Comparison of ENCODE assay signal across 25 cellular contexts in genomic region chr11:61872935-61873565, GRCh38. TPM values are rescaled to one million over a fixed set of nuclear protein-coding genes. Genes with fewer than 3 reads are reported as not detected.
"Had no signal": no experiment of that assay in that cellular context is flagged by ENCODE, and none has a peak within 500 bp of the region (broad histone marks: within the 10 kb centered on the region; RNA-seq: fewer than 3 reads in every experiment).

No MANE protein-coding gene starts in this region.

- H3K4me2 ChIP-seq: hepatocyte had no signal

- DNase-seq: dermis blood vessel endothelial cell; effector memory CD4-positive, alpha-beta T cell; foreskin keratinocyte; left cardiac atrium; lower lobe of right lung; naive B cell; occipital lobe; stimulated activated CD4-positive, alpha-beta T cell treated with anti-CD3 and anti-CD28 coated beads, Interleukin-2, amount 100 ng/mL, for 24 hours; stimulated activated CD4-positive, alpha-beta T cell treated with anti-CD3 and anti-CD28 coated beads, Interleukin-4, amount 100 ng/mL, for 24 hours; stimulated activated naive CD4-positive, alpha-beta T cell treated with Interleukin-2 at 50 U/mL for 16 hours; stomach; thyroid gland had no signal

- H3K27me3 Mint-ChIP-seq: naive B cell; natural killer cell treated with Interleukin-12 subunit alpha and Interleukin-12 subunit beta and Interleukin-15 and Interleukin-18, amount 100 ng/mL, for 72 hours had no signal

- H3K4me3 ChIP-seq: coronary artery, esophagus muscularis mucosa, gastroesophageal sphincter, heart left ventricle, hepatocyte, left lung, lower lobe of right lung, stomach, thyroid gland, vagina had no signal

- H3K27ac Mint-ChIP-seq: natural killer cell treated with Interleukin-12 subunit alpha and Interleukin-12 subunit beta and Interleukin-15 and Interleukin-18, amount 100 ng/mL, for 72 hours; progenitor cell of endocrine pancreas; stimulated activated effector memory CD8-positive, alpha-beta T cell treated with anti-CD3 and anti-CD28 coated beads, Interleukin-12 subunit alpha, Interleukin-12 subunit beta, amount 100 ng/mL, for 72 hours had no signal

- H3K36me3 Mint-ChIP-seq: naive B cell; natural killer cell treated with Interleukin-12 subunit alpha and Interleukin-12 subunit beta and Interleukin-15 and Interleukin-18, amount 100 ng/mL, for 72 hours had no signal

- H3K27ac ChIP-seq: esophagus muscularis mucosa, foreskin keratinocyte, gastroesophageal sphincter, hepatocyte, left lung, lower lobe of right lung, parathyroid adenoma, stomach, thyroid gland, vagina had no signal

- H3K36me3 ChIP-seq: lower lobe of right lung, thyroid gland, vagina had no signal

- H3K4me3 Mint-ChIP-seq: naive B cell; natural killer cell treated with Interleukin-12 subunit alpha and Interleukin-12 subunit beta and Interleukin-15 and Interleukin-18, amount 100 ng/mL, for 72 hours; stimulated activated effector memory CD8-positive, alpha-beta T cell treated with anti-CD3 and anti-CD28 coated beads, Interleukin-12 subunit alpha, Interleukin-12 subunit beta, amount 100 ng/mL, for 72 hours had no signal

- H3K9me3 ChIP-seq: esophagus muscularis mucosa, gastroesophageal sphincter, heart left ventricle, left lung, lower lobe of right lung, stomach, thyroid gland, vagina had no signal

- H3K4me1 ChIP-seq: foreskin keratinocyte, parathyroid adenoma had no signal

- ATAC-seq: foreskin keratinocyte; gastroesophageal sphincter; left cardiac atrium; left lung; lower lobe of right lung; natural killer cell treated with Interleukin-12 subunit alpha and Interleukin-12 subunit beta and Interleukin-15 and Interleukin-18, amount 100 ng/mL, for 72 hours; sciatic nerve; stimulated activated effector memory CD8-positive, alpha-beta T cell treated with anti-CD3 and anti-CD28 coated beads, Interleukin-12 subunit alpha, Interleukin-12 subunit beta, amount 100 ng/mL, for 72 hours had no signal

- H3K9me3 Mint-ChIP-seq: naive B cell; natural killer cell treated with Interleukin-12 subunit alpha and Interleukin-12 subunit beta and Interleukin-15 and Interleukin-18, amount 100 ng/mL, for 72 hours; stimulated activated effector memory CD8-positive, alpha-beta T cell treated with anti-CD3 and anti-CD28 coated beads, Interleukin-12 subunit alpha, Interleukin-12 subunit beta, amount 100 ng/mL, for 72 hours had no signal

- H3K9ac ChIP-seq: parathyroid adenoma had no signal

- H3K27me3 ChIP-seq: esophagus muscularis mucosa, gastroesophageal sphincter, heart left ventricle, hepatocyte, thyroid gland, vagina had no signal

- H2AFZ ChIP-seq: hepatocyte, parathyroid adenoma had no signal

RNA-seq across cellular contexts. Expression of gene RAB3IL1, which starts 44.3 kb away (rescaled TPM):
- total RNA-seq: mononuclear cell; natural killer cell treated with Interleukin-12 subunit alpha and Interleukin-12 subunit beta and Interleukin-15 and Interleukin-18, amount 100 ng/mL, for 72 hours had no signal
